In genomic region chr3:4303187-4304123, GRCh38 we compare ENCODE assay signal across 8 cellular contexts. TPM values are rescaled to one million over a fixed set of nuclear protein-coding genes. Genes with fewer than 3 reads are reported as not detected.
DNase-seq lines count a peak whose midpoint lies in the region; ATAC-seq, FAIRE-seq and TF ChIP-seq lines count a peak whose summit lies in the region.

Gene SETMAR, plus strand, starts transcription at chr3:4303369. Its CDS starts 2 bp downstream, at chr3:4303371.

- no peak for TF ChIP-seq CTCF in kidney (IDR thresholded peaks at IDR 0.05; ENCODE audit: borderline replicate concordance, extremely low read depth, insufficient read depth)

- FAIRE-seq in kidney (lab: Jason Lieb, UNC), result no peak

- peak within 1 kb of the TSS; percentile 66 to 93 for H3K9ac ChIP-seq in kidney (ENCODE audit: low read length in 2 of 2)

- peak; percentile 92 for DNase-seq in AG08396 (ENCODE audit: low spot score)
- DNase-seq in NCI-H226, result peak; percentile 68
- DNase-seq in activated CD4-positive, CD25-positive, alpha-beta regulatory T cell treated with anti-CD3 and anti-CD28 coated beads, Interleukin-2, amount 50 U/mL, for 72 hours, result peak; percentile 84
- peak; percentile 87 for DNase-seq in cerebellar cortex (ENCODE audit: low spot score)
- peak; percentile 96 for DNase-seq in kidney
- peak; percentile 91 for DNase-seq in stimulated activated CD4-positive, alpha-beta T cell treated with anti-CD3 and anti-CD28 coated beads, Interleukin-15, amount 100 ng/mL, for 24 hours

- no peaks in the 10 kb centered on the region for H3K36me3 ChIP-seq in kidney (ENCODE audit: control insufficient read depth in 1 of 2, insufficient read depth in 2 of 2, low read length in 2 of 2)

- intact Hi-C loops in kidney (cut with DNase I), result no loop called here

- ATAC-seq in GM18909 (IDR thresholded peaks at IDR 0.05; ENCODE audit: poor library complexity, unreplicated experiment) (peak; percentile 98), HG03159 (IDR thresholded peaks at IDR 0.05; ENCODE audit: unreplicated experiment) (peak; percentile 98)

- no peaks in the 10 kb centered on the region for H3K9me3 ChIP-seq in kidney (ENCODE audit: control insufficient read depth in 1 of 2, low read length in 2 of 2)

- H3K27ac ChIP-seq in kidney (ENCODE audit: low read depth in 2 of 2, low read length in 2 of 2), result peak within 1 kb of the TSS; percentile 93 to 97

- peak within 1 kb of the TSS; percentile 73 to 99 for H3K4me3 ChIP-seq in kidney (ENCODE audit: low read length in 2 of 2)

- peaks cover 0 to 4% of the 10 kb centered on the region in 2 donors for H3K4me1 ChIP-seq in kidney (ENCODE audit: control insufficient read depth in 1 of 2, insufficient read depth in 1 of 2, low read depth in 1 of 2, low read length in 2 of 2)

RNA-seq across cellular contexts. Expression of gene SETMAR, which starts in this region (rescaled TPM):
- 16.0 TPM for total RNA-seq in kidney
- 21.4 TPM for polyA plus RNA-seq in kidney (ENCODE audit: insufficient read depth, low read depth, low replicate concordance)

Comparison
In these comparisons a context has a peak if more than half of its experiments do, and no peak if none do; other contexts are left out.
1. Peak in every context shown above with its lines: DNase-seq, ATAC-seq, H3K4me3 ChIP-seq and H3K27ac ChIP-seq.